7 cellular contexts compared by ENCODE assay signal in the genomic region with DNA sequence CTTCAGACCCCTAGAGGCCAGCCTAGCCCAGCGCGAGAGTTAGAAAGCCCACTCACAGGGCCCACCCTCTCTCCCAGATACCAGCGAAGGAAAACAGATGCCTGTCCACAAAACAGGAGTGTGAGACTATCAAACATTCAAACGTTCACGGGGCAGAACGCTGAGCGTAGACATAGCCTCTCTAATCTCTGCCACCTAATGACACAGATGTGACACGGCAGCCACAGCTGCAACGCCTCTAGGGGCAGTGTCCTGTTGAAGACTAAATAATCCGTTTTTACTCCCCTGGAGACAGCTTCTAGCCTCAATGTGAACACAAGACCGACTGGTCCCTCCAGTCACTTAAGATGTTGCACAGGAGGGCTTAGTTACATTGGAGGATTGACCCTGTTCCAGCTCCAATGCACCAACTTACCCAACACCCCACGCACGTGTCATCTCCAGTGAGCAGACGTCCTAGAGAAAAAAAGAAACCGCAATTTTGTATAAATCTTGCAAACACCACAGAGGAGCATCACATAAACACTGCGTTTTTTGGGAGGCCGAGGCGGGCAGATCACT. TPM values are rescaled to one million over a fixed set of nuclear protein-coding genes. Genes with fewer than 3 reads are reported as not detected.
A peak's percentile ranks its signal among the peaks of the same experiment; 100 is the strongest.
DNase-seq lines count a peak whose midpoint lies in the region; ATAC-seq and TF ChIP-seq lines count a peak whose summit lies in the region.
"Had no signal": no experiment of that assay in that cellular context is flagged by ENCODE, and none has a peak within 500 bp of the region (broad histone marks: within the 10 kb centered on the region; RNA-seq: fewer than 3 reads in every experiment).

No MANE protein-coding gene starts in this region.

- H3K36me3 ChIP-seq in kidney epithelial cell (ENCODE audit: control insufficient read depth, insufficient read depth, low read length): no peaks in the 10 kb centered on the region

- peak overlapping the region; percentile 81 for H3K4me3 ChIP-seq in kidney epithelial cell (ENCODE audit: low read depth, low read length)

- no peak for ATAC-seq in HG02981 (IDR thresholded peaks at IDR 0.05; ENCODE audit: unreplicated experiment)

- DNase-seq in NCI-H82 (lab: John Stamatoyannopoulos, UW): peak; percentile 73
- no peak for DNase-seq in NCI-H82 treated with DMSO at 0.1 percent for 48 hours (lab: John Stamatoyannopoulos, UW; ENCODE audit: unreplicated experiment)
- DNase-seq in activated T-cell treated with anti-CD3 and anti-CD28 coated beads for 24 hours (ENCODE audit: low read depth): peak; percentile 35
- DNase-seq in kidney epithelial cell (ENCODE audit: low read depth): no peak
- no peak for DNase-seq in HK-2 (ENCODE audit: unreplicated experiment)

- H3K27me3 ChIP-seq in kidney epithelial cell (ENCODE audit: control insufficient read depth, insufficient read depth, low read length): no peaks in the 10 kb centered on the region

- TF ChIP-seq CTCF in kidney epithelial cell (IDR thresholded peaks at IDR 0.05; ENCODE audit: insufficient read depth, low read length, poor library complexity, severe bottlenecking): peak; percentile 58

RNA-seq across cellular contexts. Expression of a gene that starts 14.3 kb away (rescaled TPM):
- total RNA-seq in kidney epithelial cell: 17.1 and 27.0 TPM in 2 replicates

RNA-seq across cellular contexts. Expression of a gene that starts 16.0 kb away (rescaled TPM):
- total RNA-seq in kidney epithelial cell: 0.21 TPM in 1 of 2 replicates, not detected in the other
- total RNA-seq: Daoy had no signal

RNA-seq across cellular contexts. Expression of a gene that starts 21.6 kb away (rescaled TPM):
- not detected in 2 replicates for total RNA-seq in kidney epithelial cell
- total RNA-seq: Daoy had no signal

RNA-seq across cellular contexts. Expression of a gene that starts 31.3 kb away (rescaled TPM):
- not detected in 2 replicates for total RNA-seq in kidney epithelial cell
- total RNA-seq: Daoy had no signal

RNA-seq across cellular contexts. Expression of a gene that starts 37.6 kb away (rescaled TPM):
- total RNA-seq in kidney epithelial cell: not detected in 2 replicates
- total RNA-seq: Daoy had no signal

Comparison
In these comparisons a context has a peak if more than half of its experiments do, and no peak if none do; other contexts are left out.
1. DNase-seq: peak in NCI-H82 (single experiment) and activated T-cell treated with anti-CD3 and anti-CD28 coated beads for 24 hours (single experiment); none in NCI-H82 treated with DMSO at 0.1 percent for 48 hours (single experiment), kidney epithelial cell (single experiment) and HK-2 (single experiment).